15 cellular contexts compared by ENCODE assay signal in genomic region chr3:65889707-65890099, GRCh38.
A peak's percentile ranks its signal among the peaks of the same experiment; 100 is the strongest.
DNase-seq lines count a peak whose midpoint lies in the region; ATAC-seq and TF ChIP-seq lines count a peak whose summit lies in the region.
"Had no signal": no experiment of that assay in that cellular context is flagged by ENCODE, and none has a peak within 500 bp of the region (broad histone marks: within the 10 kb centered on the region; RNA-seq: fewer than 3 reads in every experiment).

No MANE protein-coding gene starts in this region.

- no peak overlapping the region for H3K9ac ChIP-seq in HUES64 (ENCODE audit: low read depth, low read length)

- H3K9me3 ChIP-seq in HUES64 (ENCODE audit: insufficient read depth, low read depth, low read length), result no peaks in the 10 kb centered on the region
- H3K9me3 ChIP-seq in gastroesophageal sphincter, result no peaks in the 10 kb centered on the region
- H3K9me3 ChIP-seq in stomach, result no peaks in the 10 kb centered on the region
- H3K9me3 ChIP-seq: vagina had no signal

- no peaks in the 10 kb centered on the region for H3K27me3 Mint-ChIP-seq in glutamatergic neuron (ENCODE audit: unreplicated experiment)

- H3K36me3 ChIP-seq in HUES64 (ENCODE audit: insufficient read depth, low read length) (no peaks in the 10 kb centered on the region), gastroesophageal sphincter (no peaks in the 10 kb centered on the region), stomach (no peaks in the 10 kb centered on the region)
- H3K36me3 ChIP-seq: vagina had no signal

- no peak for ATAC-seq in gastroesophageal sphincter

- WGBS in HUES64, result 98% methylated on average over 3 of the region's 3 CpGs
- whole genome bisulfite sequencing in gastroesophageal sphincter (ENCODE audit: low coverage in 1 of 2), 2 donors, result 80% methylated on average over 3 of the region's 3 CpGs; no CpG with 5 or more reads in 1 of the 2 donors
- WGBS in stomach, 5 donors, result 98 to 100% (median 100%) methylated on average over 3 of the region's 3 CpGs

- H3K36me3 Mint-ChIP-seq in glutamatergic neuron (ENCODE audit: unreplicated experiment), result peaks cover 5% of the 10 kb centered on the region

- no peak overlapping the region for H3K4me3 Mint-ChIP-seq in glutamatergic neuron (ENCODE audit: unreplicated experiment)

- no peak overlapping the region for H3K27ac Mint-ChIP-seq in glutamatergic neuron (ENCODE audit: unreplicated experiment)
- H3K27ac Mint-ChIP-seq: activated T-helper 2 cell treated with anti-CD3 and anti-CD28 coated beads, Interferon-gamma antibody, Interleukin-2, Interleukin-4, amounts not matched to agents 10 μg/mL and 5 μg/mL and 100 μg/mL, durations not matched to agents 14 hours and 24 hours and 36 hours had no signal

- H3K27me3 ChIP-seq in HUES64 (ENCODE audit: insufficient read depth, low read length), result no peaks in the 10 kb centered on the region
- no peaks in the 10 kb centered on the region for H3K27me3 ChIP-seq in gastroesophageal sphincter
- no peaks in the 10 kb centered on the region for H3K27me3 ChIP-seq in stomach
- H3K27me3 ChIP-seq: vagina had no signal

- H3K4me1 ChIP-seq in HUES64 (ENCODE audit: insufficient read depth, low read length) (peaks cover 39% of the 10 kb centered on the region), gastroesophageal sphincter (peaks cover 0 to 11% (median 0%) of the 10 kb centered on the region in 3 donors), stomach (peaks cover 0 to 18% (median 5%) of the 10 kb centered on the region in 4 donors)

- H3K27ac ChIP-seq in HUES64 (ENCODE audit: low read depth, low read length) (0 out of 2 replicates have a peak overlapping the region, but pooled peaks have one; percentile 15), VCaP (peak overlapping the region; percentile 38), gastroesophageal sphincter (peak overlapping the region in 3 of 4 donors; percentile 49 to 70 (median 67)), stomach (peak overlapping the region in 3 of 5 donors; percentile 2 to 32 (median 5))
- H3K27ac ChIP-seq: vagina had no signal

- peaks cover 3% of the 10 kb centered on the region for H3K4me1 Mint-ChIP-seq in glutamatergic neuron (ENCODE audit: low read depth, unreplicated experiment)

- intact Hi-C loops in stomach (cut with DNase I; ENCODE audit: low total_unique reads), result no loop called here

- TF ChIP-seq CTCF in VCaP (conservative IDR thresholded peaks at IDR 0.05) (no peak), gastroesophageal sphincter (IDR thresholded peaks at IDR 0.05) (no peak), stomach (IDR thresholded peaks at IDR 0.05) (no peak), glutamatergic neuron (IDR thresholded peaks at IDR 0.05; ENCODE audit: partially characterized antibody, unreplicated experiment) (no peak), GM20000 (IDR thresholded peaks at IDR 0.05; ENCODE audit: extremely low read depth, missing control alignments) (no peak)

- no peak overlapping the region for H3K4me3 ChIP-seq in HUES64 (ENCODE audit: low read length)
- no peak overlapping the region for H3K4me3 ChIP-seq in gastroesophageal sphincter
- no peak overlapping the region for H3K4me3 ChIP-seq in stomach
- H3K4me3 ChIP-seq: vagina had no signal

- TF ChIP-seq POLR2A in gastroesophageal sphincter (IDR thresholded peaks at IDR 0.05) (no peak), stomach (IDR thresholded peaks at IDR 0.05) (no peak)

- TF ChIP-seq EP300 in gastroesophageal sphincter (IDR thresholded peaks at IDR 0.05) (no peak), stomach (IDR thresholded peaks at IDR 0.05) (no peak)

- H3K9me3 Mint-ChIP-seq in glutamatergic neuron (ENCODE audit: unreplicated experiment), result no peaks in the 10 kb centered on the region
- H3K9me3 Mint-ChIP-seq: activated T-helper 2 cell treated with anti-CD3 and anti-CD28 coated beads, Interferon-gamma antibody, Interleukin-2, Interleukin-4, amounts not matched to agents 10 μg/mL and 5 μg/mL and 100 μg/mL, durations not matched to agents 14 hours and 24 hours and 36 hours had no signal

- DNase-seq in stomach (no peak), islet precursor cell (no peak), glutamatergic neuron (no peak), GM20000 (ENCODE audit: low spot score) (no peak)
- DNase-seq: activated CD4-positive, alpha-beta T cell treated with anti-CD3 and anti-CD28 coated beads for 1 hour; caudate nucleus; effector memory CD4-positive, alpha-beta T cell; NCI-H1417 treated with DMSO at 0.1 percent for 48 hours; NCI-H69; stimulated activated CD4-positive, alpha-beta T cell treated with anti-CD3 and anti-CD28 coated beads, Interleukin-2, amount 100 ng/mL, for 48 hours had no signal

Comparison
In these comparisons a context has a peak if more than half of its experiments do, and no peak if none do; other contexts are left out.
1. H3K27ac ChIP-seq: peak in every context shown above with its lines; median percentile 67 in gastroesophageal sphincter; 38 in VCaP; 15 in HUES64; 5 in stomach.